ENCODE assay signal across 9 cellular contexts in the genomic region with DNA sequence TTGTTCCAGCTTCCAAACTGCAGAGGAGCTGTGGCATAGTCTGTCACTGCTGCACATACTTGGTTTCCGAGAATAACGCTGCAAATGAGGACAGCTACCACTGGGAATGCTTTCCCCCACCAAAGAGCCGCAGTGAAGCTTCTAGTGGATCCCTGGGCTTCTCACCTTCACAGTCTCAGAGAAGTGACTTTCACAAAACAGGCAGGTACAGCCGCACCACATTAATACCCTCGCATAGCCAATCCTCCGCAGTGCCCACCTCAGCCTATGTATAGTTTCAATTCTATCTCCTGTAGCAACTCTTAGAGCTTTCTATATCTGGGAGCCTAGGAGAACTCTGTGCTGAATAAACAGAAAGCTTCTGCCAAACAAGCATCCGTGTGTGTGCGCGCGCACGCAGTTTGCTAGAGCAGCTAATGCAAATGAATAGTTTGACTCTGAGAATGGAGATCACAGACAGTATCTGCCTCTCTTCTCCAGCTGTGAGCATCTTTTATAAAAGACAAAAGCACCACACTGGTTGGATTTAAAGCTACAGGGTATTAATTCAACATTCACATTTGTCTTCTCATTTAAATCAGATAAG.
DNase-seq lines count a peak whose midpoint lies in the region; ATAC-seq and TF ChIP-seq lines count a peak whose summit lies in the region.
"Had no signal": no experiment of that assay in that cellular context is flagged by ENCODE, and none has a peak within 500 bp of the region (broad histone marks: within the 10 kb centered on the region; RNA-seq: fewer than 3 reads in every experiment).

No MANE protein-coding gene starts in this region.

- H3K9me3 ChIP-seq in endocrine pancreas (ENCODE audit: control insufficient read depth, low read length) (no peaks in the 10 kb centered on the region), lung (ENCODE audit: control insufficient read depth in 2 of 2, insufficient read depth in 1 of 2, low read length in 1 of 2) (no peaks in the 10 kb centered on the region)

- H3K36me3 ChIP-seq in ACC112 (ENCODE audit: insufficient read depth, low read length) = no peaks in the 10 kb centered on the region
- H3K36me3 ChIP-seq in endocrine pancreas (ENCODE audit: control insufficient read depth, insufficient read depth, low read length) = no peaks in the 10 kb centered on the region
- H3K36me3 ChIP-seq in lung (ENCODE audit: control insufficient read depth in 2 of 2, insufficient read depth in 2 of 2, low read length in 2 of 2) = no peaks in the 10 kb centered on the region

- H3K79me2 ChIP-seq in ACC112 (ENCODE audit: control insufficient read depth, insufficient read depth, low read length, unreplicated experiment) = no peaks in the 10 kb centered on the region

- H3K4me1 ChIP-seq in ACC112 (ENCODE audit: control insufficient read depth, insufficient read depth, low read length, unreplicated experiment) = peaks cover 22% of the 10 kb centered on the region
- H3K4me1 ChIP-seq in endocrine pancreas (ENCODE audit: control insufficient read depth, insufficient read depth, low read length) = peaks cover 16% of the 10 kb centered on the region
- H3K4me1 ChIP-seq in lung (ENCODE audit: control insufficient read depth in 2 of 2, insufficient read depth in 2 of 2, low read length in 2 of 2) = peaks cover 0 to 6% of the 10 kb centered on the region in 2 donors

- H3K4me3 ChIP-seq in ACC112 (ENCODE audit: low read depth, low read length) (peak overlapping the region; percentile 72), endocrine pancreas (ENCODE audit: control insufficient read depth, insufficient read depth, low read length) (peak overlapping the region; percentile 93), lung (no peak overlapping the region)

- H3K27ac ChIP-seq in ACC112 (ENCODE audit: low read depth, low read length) (no peak overlapping the region), lung (ENCODE audit: low read depth in 1 of 2, low read length in 1 of 2) (peak overlapping the region; percentile 4 to 56)

- 58 to 79% methylated on average over 11 of the region's 11 CpGs for WGBS in lung, 2 donors

- H3K9ac ChIP-seq in endocrine pancreas (ENCODE audit: control insufficient read depth, insufficient read depth, low read length) = peak overlapping the region; percentile 27

- no peak for TF ChIP-seq CTCF in lung (IDR thresholded peaks at IDR 0.05; ENCODE audit: control extremely low read depth, extremely low read depth)

- ATAC-seq in lung (ENCODE audit: insufficient read depth, low FRiP score) (no peak), GM21390 (IDR thresholded peaks at IDR 0.05; ENCODE audit: unreplicated experiment) (no peak), GM18909 (IDR thresholded peaks at IDR 0.05; ENCODE audit: poor library complexity, unreplicated experiment) (no peak)

- H2AFZ ChIP-seq in ACC112 (ENCODE audit: low read length, unreplicated experiment) = no peak overlapping the region

- H3K27me3 ChIP-seq in ACC112 (ENCODE audit: insufficient read depth, low read length) (no peaks in the 10 kb centered on the region), endocrine pancreas (ENCODE audit: control insufficient read depth, insufficient read depth, low read length) (no peaks in the 10 kb centered on the region), lung (ENCODE audit: control insufficient read depth, insufficient read depth) (no peaks in the 10 kb centered on the region)

- peak; percentile 57 for DNase-seq in NCI-H2196 treated with DMSO at 0.1 percent for 48 hours (lab: John Stamatoyannopoulos, UW; ENCODE audit: unreplicated experiment)
- no peak for DNase-seq in lung (ENCODE audit: low spot score)
- DNase-seq in ureter (ENCODE audit: low spot score) = peak; percentile 54
- DNase-seq in stimulated activated CD4-positive, alpha-beta T cell treated with anti-CD3 and anti-CD28 coated beads, Interleukin-2, amount 100 ng/mL, for 24 hours = no peak
- DNase-seq: CD4-positive, CD25-positive, alpha-beta regulatory T cell had no signal

Comparison
In these comparisons a context has a peak if more than half of its experiments do, and no peak if none do; other contexts are left out.
1. DNase-seq: peak in NCI-H2196 treated with DMSO at 0.1 percent for 48 hours (single experiment) and ureter (single experiment); none in lung (single experiment) and stimulated activated CD4-positive, alpha-beta T cell treated with anti-CD3 and anti-CD28 coated beads, Interleukin-2, amount 100 ng/mL, for 24 hours (0 of 2).